10 cellular contexts compared by ENCODE assay signal in genomic region chr4:94126669-94127068, GRCh38.
A peak's percentile ranks its signal among the peaks of the same experiment; 100 is the strongest.
DNase-seq lines count a peak whose midpoint lies in the region; TF ChIP-seq lines count a peak whose summit lies in the region.
"Had no signal": no experiment of that assay in that cellular context is flagged by ENCODE, and none has a peak within 500 bp of the region (broad histone marks: within the 10 kb centered on the region; RNA-seq: fewer than 3 reads in every experiment).

No MANE protein-coding gene starts in this region.

- no peak overlapping the region for H3K4me3 ChIP-seq in cardiac fibroblast (replicated peaks in 1 of 2; ENCODE audit: low read depth in 2 of 2, low read length in 2 of 2)
- no peak overlapping the region for H3K4me3 ChIP-seq in retinal pigment epithelial cell (ENCODE audit: low read length)
- no peak overlapping the region for H3K4me3 ChIP-seq in thyroid gland (replicated peaks in 1 of 3)

- H3K9me3 ChIP-seq in thyroid gland = no peaks in the 10 kb centered on the region

- WGBS in thyroid gland, 2 donors = 36 to 37% methylated on average over 4 of the region's 4 CpGs

- H3K27ac ChIP-seq in thyroid gland = no peak overlapping the region

- no peak for TF ChIP-seq POLR2A in thyroid gland (IDR thresholded peaks at IDR 0.05)

- peak; percentile 17 for TF ChIP-seq CTCF in cardiac fibroblast (IDR thresholded peaks at IDR 0.05; ENCODE audit: low read depth, low read length)
- TF ChIP-seq CTCF in retinal pigment epithelial cell (conservative IDR thresholded peaks at IDR 0.05; ENCODE audit: low read depth, low read length) = peak; percentile 41
- TF ChIP-seq CTCF in thyroid gland (IDR thresholded peaks at IDR 0.05) = no peak

- peak; percentile 24 for DNase-seq in DMS 273 (lab: John Stamatoyannopoulos, UW; ENCODE audit: unreplicated experiment)
- DNase-seq in DMS 273 treated with DMSO at 0.1 percent for 48 hours (lab: John Stamatoyannopoulos, UW) = no peak
- DNase-seq in NCI-H82 (lab: John Stamatoyannopoulos, UW) = peak; percentile 17
- DNase-seq in cardiac fibroblast (ENCODE audit: low read depth in 2 of 2) = no peak
- no peak for DNase-seq in retinal pigment epithelial cell (ENCODE audit: low read depth)
- no peak for DNase-seq in stimulated activated CD4-positive, alpha-beta T cell treated with anti-CD3 and anti-CD28 coated beads, Interleukin-2, amount 100 ng/mL, for 48 hours
- no peak for DNase-seq in activated CD4-positive, CD25-positive, alpha-beta regulatory T cell treated with anti-CD3 and anti-CD28 coated beads, Interleukin-2, amount 50 U/mL, for 72 hours
- no peak for DNase-seq in thyroid gland
- DNase-seq: IMR-90; stimulated activated CD4-positive, alpha-beta T cell treated with anti-CD3 and anti-CD28 coated beads, Interleukin-1b, Interleukin-23, amount 100 ng/mL, for 48 hours had no signal

- H3K36me3 ChIP-seq in thyroid gland = no peaks in the 10 kb centered on the region

- no peaks in the 10 kb centered on the region for H3K27me3 ChIP-seq in thyroid gland

- H3K4me1 ChIP-seq in thyroid gland = no peaks in the 10 kb centered on the region

- intact Hi-C loops in thyroid gland (cut with DNase I) = no loop called here

Comparison
In these comparisons a context has a peak if more than half of its experiments do, and no peak if none do; other contexts are left out.
1. DNase-seq: peak in DMS 273 (single experiment) and NCI-H82 (single experiment); none in DMS 273 treated with DMSO at 0.1 percent for 48 hours (single experiment), cardiac fibroblast (0 of 2), retinal pigment epithelial cell (single experiment), stimulated activated CD4-positive, alpha-beta T cell treated with anti-CD3 and anti-CD28 coated beads, Interleukin-2, amount 100 ng/mL, for 48 hours (0 of 2), activated CD4-positive, CD25-positive, alpha-beta regulatory T cell treated with anti-CD3 and anti-CD28 coated beads, Interleukin-2, amount 50 U/mL, for 72 hours (single experiment) and thyroid gland (0 of 2).
2. CTCF ChIP-seq: peak in cardiac fibroblast (single experiment) and retinal pigment epithelial cell (single experiment); none in thyroid gland (0 of 6).